8 cellular contexts compared by ENCODE assay signal in genomic region chr2:215680605-215681598, GRCh38.
DNase-seq lines count a peak whose midpoint lies in the region; ATAC-seq and TF ChIP-seq lines count a peak whose summit lies in the region.

No MANE protein-coding gene starts in this region.

- H3K9me3 ChIP-seq in SJCRH30 (replicated peaks), result no peaks in the 10 kb centered on the region
- no peaks in the 10 kb centered on the region for H3K9me3 ChIP-seq in ascending aorta

- H3K27me3 ChIP-seq in SJCRH30, result no peaks in the 10 kb centered on the region
- H3K27me3 ChIP-seq in ascending aorta, result no peaks in the 10 kb centered on the region

- ATAC-seq in HG02610 (IDR thresholded peaks at IDR 0.05; ENCODE audit: unreplicated experiment) (peak; percentile 56), GM19455 (IDR thresholded peaks at IDR 0.05; ENCODE audit: unreplicated experiment) (no peak), HG02763 (IDR thresholded peaks at IDR 0.05; ENCODE audit: unreplicated experiment) (no peak)

- H3K4me3 ChIP-seq in SJCRH30 (no peak overlapping the region), ascending aorta (no peak overlapping the region)

- H3K4me1 ChIP-seq in SJCRH30 (peaks cover 23% of the 10 kb centered on the region), ascending aorta (no peaks in the 10 kb centered on the region)

- no peak for TF ChIP-seq CTCF in ascending aorta (IDR thresholded peaks at IDR 0.05)

- H3K36me3 ChIP-seq in SJCRH30 (no peaks in the 10 kb centered on the region), ascending aorta (no peaks in the 10 kb centered on the region)

- H3K27ac ChIP-seq in SJCRH30 (no peak overlapping the region), ascending aorta (no peak overlapping the region)

- peak; percentile 83 for DNase-seq in EH (ENCODE audit: low read depth)
- peak; percentile 21 to 47 for DNase-seq in SJCRH30
- peak; percentile 88 for DNase-seq in fibroblast of gingiva (ENCODE audit: low read depth)
- DNase-seq in stimulated activated CD4-positive, alpha-beta T cell treated with anti-CD3 and anti-CD28 coated beads, Interleukin-2, amount 100 ng/mL, for 24 hours, result peak; percentile 8 to 20
- DNase-seq in ascending aorta (ENCODE audit: low spot score in 2 of 2), result no peak

- intact Hi-C loops in ascending aorta (cut with DNase I), result no loop called here

Comparison
In these comparisons a context has a peak if more than half of its experiments do, and no peak if none do; other contexts are left out.
1. DNase-seq: peak in EH (single experiment), SJCRH30 (2 of 2), fibroblast of gingiva (single experiment) and stimulated activated CD4-positive, alpha-beta T cell treated with anti-CD3 and anti-CD28 coated beads, Interleukin-2, amount 100 ng/mL, for 24 hours (2 of 2); none in ascending aorta (0 of 2).